ENCODE assay signal across 21 cellular contexts in genomic region chr7:116705419-116705818, GRCh38.
"Had no signal": no experiment of that assay in that cellular context is flagged by ENCODE, and none has a peak within 500 bp of the region (broad histone marks: within the 10 kb centered on the region; RNA-seq: fewer than 3 reads in every experiment).

No MANE protein-coding gene starts in this region.

- H3K27ac ChIP-seq: breast epithelium, esophagus muscularis mucosa, skin epidermis, uterus had no signal

- DNase-seq: activated CD4-positive, alpha-beta T cell treated with anti-CD3 and anti-CD28 coated beads for 36 hours; activated CD4-positive, alpha-beta T cell treated with anti-CD3 and anti-CD28 coated beads, Interleukin-2, amount 50 U/mL, for 4 hours; activated CD4-positive, CD25-positive, alpha-beta regulatory T cell; activated naive CD4-positive, alpha-beta T cell; activated T-cell treated with anti-CD3 and anti-CD28 coated beads for 4 hours; activated T-cell treated with anti-CD3 and anti-CD28 coated beads, Interleukin-2, amount 50 U/mL, for 72 hours; central memory CD4-positive, alpha-beta T cell; endodermal cell; foreskin melanocyte; left ventricle myocardium superior; mucosa of descending colon; right lobe of liver; stimulated activated CD4-positive, alpha-beta T cell treated with anti-CD3 and anti-CD28 coated beads, Interleukin-4, amount 100 ng/mL, for 24 hours; substantia nigra; uterus had no signal

- H3K4me1 ChIP-seq: breast epithelium, uterus had no signal

- H3K4me3 ChIP-seq: breast epithelium, esophagus muscularis mucosa, mucosa of descending colon, right lobe of liver, skin epidermis, uterus had no signal

- H3K9me3 ChIP-seq: breast epithelium, esophagus muscularis mucosa, mucosa of descending colon, right lobe of liver, uterus had no signal

- ATAC-seq: activated CD4-positive, alpha-beta T cell treated with anti-CD3 and anti-CD28 coated beads for 36 hours; activated naive CD4-positive, alpha-beta T cell treated with anti-CD3 and anti-CD28 coated beads, Interleukin-2, amount 50 U/mL, for 72 hours; activated T-cell treated with anti-CD3 and anti-CD28 coated beads, Interleukin-2, amount 50 U/mL, for 72 hours; left ventricle myocardium superior; mucosa of descending colon; natural killer cell treated with Interleukin-12 subunit alpha and Interleukin-12 subunit beta and Interleukin-15 and Interleukin-18, amount 100 ng/mL, for 72 hours; right lobe of liver; stimulated activated effector memory CD8-positive, alpha-beta T cell treated with anti-CD3 and anti-CD28 coated beads, Interleukin-12 subunit alpha, Interleukin-12 subunit beta, amount 100 ng/mL, for 72 hours had no signal

- H3K27me3 ChIP-seq: breast epithelium, esophagus muscularis mucosa, right lobe of liver, uterus had no signal

- H3K36me3 ChIP-seq: breast epithelium, esophagus muscularis mucosa, right lobe of liver, uterus had no signal
